21 cellular contexts compared by ENCODE assay signal in genomic region chr18:21505231-21505630, GRCh38.
"Had no signal": no experiment of that assay in that cellular context is flagged by ENCODE, and none has a peak within 500 bp of the region (broad histone marks: within the 10 kb centered on the region; RNA-seq: fewer than 3 reads in every experiment).

No MANE protein-coding gene starts in this region.

- H3K27ac ChIP-seq: KMS-11 had no signal

- H3K4me2 ChIP-seq: KMS-11 had no signal

- FAIRE-seq: K562, RCC 7860 had no signal

- H3K4me3 ChIP-seq: K562 had no signal

- H3K27ac Mint-ChIP-seq: IgD-negative memory B cell had no signal

- H3K9ac ChIP-seq: KMS-11 had no signal

- H3K4me3 Mint-ChIP-seq: IgD-negative memory B cell had no signal

- H3K36me3 Mint-ChIP-seq: IgD-negative memory B cell had no signal

- H3K4me1 Mint-ChIP-seq: IgD-negative memory B cell had no signal

- DNase-seq: Kasumi-1, MM.1S, NCI-H1092 treated with DMSO at 0.1 percent for 48 hours, NCI-H1436, NCI-H187, NCI-H2029, NCI-H2081 treated with DMSO at 0.1 percent for 48 hours, NCI-H2171, NCI-H226, NCI-H446, NCI-H510A, NCI-H524 treated with DMSO at 0.1 percent for 48 hours, NCI-H69, NCI-H774, RPMI8226, SHP77 had no signal

- H3K9me3 Mint-ChIP-seq: IgD-negative memory B cell had no signal

- ATAC-seq: K562, SK-N-SH treated with all-trans-retinoic acid at 6 μM for 48 hours had no signal

- H3K27me3 Mint-ChIP-seq: IgD-negative memory B cell had no signal
